ENCODE assay signal across 19 cellular contexts in the genomic region with DNA sequence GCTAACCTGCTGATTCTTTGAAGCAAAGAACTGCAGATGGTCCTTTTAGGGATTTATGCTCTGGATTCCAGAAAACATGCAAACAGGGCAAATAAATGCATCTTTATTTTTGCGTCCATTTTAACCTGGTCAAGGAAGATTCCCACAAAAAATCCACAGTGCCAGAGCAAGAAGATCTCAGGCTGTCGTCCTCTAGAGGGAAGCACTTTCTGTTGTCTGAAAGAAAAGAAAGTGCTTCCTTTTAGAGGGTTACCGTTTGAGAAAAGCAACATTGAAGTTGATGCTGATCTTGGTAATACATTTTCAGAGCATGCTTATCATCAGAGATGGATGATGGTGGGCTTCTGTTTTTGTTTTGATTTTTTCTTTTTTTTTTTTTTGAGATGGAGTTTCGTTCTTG.
A peak's percentile ranks its signal among the peaks of the same experiment; 100 is the strongest.
DNase-seq lines count a peak whose midpoint lies in the region; ATAC-seq, FAIRE-seq and TF ChIP-seq lines count a peak whose summit lies in the region.
"Had no signal": no experiment of that assay in that cellular context is flagged by ENCODE, and none has a peak within 500 bp of the region (broad histone marks: within the 10 kb centered on the region; RNA-seq: fewer than 3 reads in every experiment).

No MANE protein-coding gene starts in this region.

- no peak overlapping the region for H3K23ac ChIP-seq in mesendoderm (ENCODE audit: low read length)

- H2AFZ ChIP-seq in GM23338 = no peak overlapping the region
- no peak overlapping the region for H2AFZ ChIP-seq in K562 (ENCODE audit: low read depth, low read length)

- H3K9me3 ChIP-seq in K562 (replicated peaks; ENCODE audit: control insufficient read depth, insufficient read depth, low read depth, low read length) = no peaks in the 10 kb centered on the region
- H3K9me3 ChIP-seq: BLaER1 treated with 17β-estradiol and CSF1 and Interleukin-3, amounts not matched to agents 10 nM and 100 nM had no signal

- no peak overlapping the region for H2BK120ac ChIP-seq in mesendoderm (ENCODE audit: low read depth, low read length)

- H3K4me3 ChIP-seq in GM23338 = no peak overlapping the region
- no peak overlapping the region for H3K4me3 ChIP-seq in LNCaP clone FGC (ENCODE audit: low read depth, low read length)
- no peak overlapping the region for H3K4me3 ChIP-seq in K562
- no peak overlapping the region for H3K4me3 ChIP-seq in mesendoderm (ENCODE audit: low read length)
- H3K4me3 ChIP-seq: BLaER1 treated with 17β-estradiol and CSF1 and Interleukin-3, amounts not matched to agents 10 nM and 100 nM had no signal

- no peak overlapping the region for H3K56ac ChIP-seq in mesendoderm (ENCODE audit: low read length)

- no peaks in the 10 kb centered on the region for H3K79me1 ChIP-seq in mesendoderm (ENCODE audit: low read length)

- H3K4me2 ChIP-seq in GM23338 (no peak overlapping the region), K562 (ENCODE audit: insufficient read depth, low read length) (no peak overlapping the region), mesendoderm (ENCODE audit: low read length) (no peak overlapping the region)
- H3K4me2 ChIP-seq: BLaER1 treated with 17β-estradiol and CSF1 and Interleukin-3, amounts not matched to agents 10 nM and 100 nM had no signal

- H3K9me3 Mint-ChIP-seq in GM23338 = no peaks in the 10 kb centered on the region
- H3K9me3 Mint-ChIP-seq: CD8-positive, alpha-beta T cell had no signal

- H3K4ac ChIP-seq in mesendoderm (ENCODE audit: low read depth, low read length) = no peak overlapping the region

- H3K36me3 ChIP-seq in GM23338 (ENCODE audit: insufficient read depth) (peaks cover 20% of the 10 kb centered on the region), K562 (ENCODE audit: control insufficient read depth, insufficient read depth, low read length) (no peaks in the 10 kb centered on the region), mesendoderm (ENCODE audit: control insufficient read depth, insufficient read depth, low read length) (no peaks in the 10 kb centered on the region)
- H3K36me3 ChIP-seq: BLaER1 treated with 17β-estradiol and CSF1 and Interleukin-3, amounts not matched to agents 10 nM and 100 nM had no signal

- no peak for TF ChIP-seq RAD21 in K562 (CRISPR knock-in tag; conservative IDR thresholded peaks at IDR 0.05 in 1 of 2, IDR thresholded peaks at IDR 0.05 in 1 of 2)

- BruUV-seq in K562 (replicated peaks; lab: Mats Ljungman, UMichigan) = no TSS peak

- intact Hi-C loops in K562 (cut with micrococcal nuclease) = no loop called here

- no peak overlapping the region for H3K4me3 Mint-ChIP-seq in GM23338
- H3K4me3 Mint-ChIP-seq: B cell; CD8-positive, alpha-beta T cell; IgD-negative memory B cell had no signal

- CTCF ChIA-PET in K562 (lab: Yijun Ruan, JAX; ENCODE audit: low intra/inter-chr PET ratio) = no interaction called here

- H3K4me1 Mint-ChIP-seq in GM23338 = peaks cover 8% of the 10 kb centered on the region; the same call in 2 of the 3 replicates
- H3K4me1 Mint-ChIP-seq: B cell, IgD-negative memory B cell had no signal

- no peak overlapping the region for H4K8ac ChIP-seq in mesendoderm (ENCODE audit: low read depth, low read length)

- peaks cover 11% of the 10 kb centered on the region for H3K27me3 Mint-ChIP-seq in GM23338 (ENCODE audit: insufficient read depth, low read depth, poor library complexity)
- H3K27me3 Mint-ChIP-seq: B cell, IgD-negative memory B cell had no signal

- no peak overlapping the region for H2BK15ac ChIP-seq in mesendoderm (replicated peaks; ENCODE audit: low read depth)

- no peak overlapping the region for H2AK5ac ChIP-seq in mesendoderm (ENCODE audit: low read length)

- H3K9me2 ChIP-seq in GM23338 (ENCODE audit: insufficient read depth) = no peaks in the 10 kb centered on the region

- peak; percentile 59 for FAIRE-seq in K562 (lab: Jason Lieb, UNC)
- FAIRE-seq: HTR-8/SVneo had no signal

- no peak for TF ChIP-seq POLR2A in K562 (conservative IDR thresholded peaks at IDR 0.05)

- H3K79me2 ChIP-seq in GM23338 (replicated peaks; ENCODE audit: insufficient read depth) = no peaks in the 10 kb centered on the region
- H3K79me2 ChIP-seq in K562 (ENCODE audit: control insufficient read depth, insufficient read depth, low read length) = no peaks in the 10 kb centered on the region
- H3K79me2 ChIP-seq in mesendoderm (ENCODE audit: control insufficient read depth, insufficient read depth, low read length) = no peaks in the 10 kb centered on the region

- peaks cover 3% of the 10 kb centered on the region; the same call in 2 of the 3 replicates for H3K36me3 Mint-ChIP-seq in GM23338 (ENCODE audit: low read depth)
- H3K36me3 Mint-ChIP-seq: CD8-positive, alpha-beta T cell; IgD-negative memory B cell had no signal

- TF ChIP-seq CTCF in GM23338 (conservative IDR thresholded peaks at IDR 0.05; ENCODE audit: low read depth in 2 of 2) (peak; percentile 36 to 45; a peak in 3 of 4 replicates), LNCaP clone FGC (IDR thresholded peaks at IDR 0.05; ENCODE audit: control insufficient read depth, extremely low read depth, insufficient read depth) (peak; percentile 32), K562 (IDR thresholded peaks at IDR 0.05 in 2 of 3, conservative IDR thresholded peaks at IDR 0.05 in 1 of 3; ENCODE audit: insufficient read depth in 2 of 3, low read depth in 1 of 3, low read length in 3 of 3) (no peak)

- 0 out of 2 replicates have a peak, but pooled peaks cover 7% of the 10 kb centered on the region for H3F3A ChIP-seq in GM23338 (replicated peaks; ENCODE audit: low read depth)

- in situ Hi-C loops in K562 (cut with MboI) = no loop called here

- H3K27ac ChIP-seq in GM23338 (ENCODE audit: low read depth) = no peak overlapping the region; the same call in 1 of the 2 replicates
- no peak overlapping the region for H3K27ac ChIP-seq in K562 (ENCODE audit: extremely low read depth, low read depth, low read length)
- no peak overlapping the region for H3K27ac ChIP-seq in mesendoderm (ENCODE audit: low read depth, low read length)
- H3K27ac ChIP-seq: BLaER1 treated with 17β-estradiol and CSF1 and Interleukin-3, amounts not matched to agents 10 nM and 100 nM; HL-60 had no signal

- H3K9ac ChIP-seq in K562 (ENCODE audit: insufficient read depth in 1 of 2, low read depth in 2 of 2, low read length in 2 of 2) (no peak overlapping the region), mesendoderm (ENCODE audit: low read length) (no peak overlapping the region)
- H3K9ac ChIP-seq: BLaER1 treated with 17β-estradiol and CSF1 and Interleukin-3, amounts not matched to agents 10 nM and 100 nM had no signal

- H4K5ac ChIP-seq in mesendoderm (ENCODE audit: low read length) = no peak overlapping the region

- H4K20me1 ChIP-seq in GM23338 (replicated peaks; ENCODE audit: insufficient read depth) = no peaks in the 10 kb centered on the region
- no peaks in the 10 kb centered on the region for H4K20me1 ChIP-seq in K562 (replicated peaks; ENCODE audit: control insufficient read depth, insufficient read depth, low read length)
- H4K20me1 ChIP-seq: BLaER1 treated with 17β-estradiol and CSF1 and Interleukin-3, amounts not matched to agents 10 nM and 100 nM had no signal

- no peak overlapping the region for H3K27ac Mint-ChIP-seq in GM23338
- H3K27ac Mint-ChIP-seq: B cell; CD8-positive, alpha-beta T cell; IgD-negative memory B cell had no signal

- no peaks in the 10 kb centered on the region for H3K9me1 ChIP-seq in K562 (ENCODE audit: control insufficient read depth, insufficient read depth, low read length)

- H3K27me3 ChIP-seq in GM23338 (ENCODE audit: insufficient read depth) (no peaks in the 10 kb centered on the region), K562 (ENCODE audit: control insufficient read depth in 2 of 2, insufficient read depth in 2 of 2, low read length in 2 of 2) (peaks cover 0 to 46% of the 10 kb centered on the region in 2 experiments; a peak in 3 of 5 replicates), mesendoderm (ENCODE audit: insufficient read depth, low read length, poor library complexity) (no peaks in the 10 kb centered on the region)
- H3K27me3 ChIP-seq: BLaER1 treated with 17β-estradiol and CSF1 and Interleukin-3, amounts not matched to agents 10 nM and 100 nM had no signal

- H3K4me1 ChIP-seq in GM23338 (ENCODE audit: insufficient read depth) (no peaks in the 10 kb centered on the region), K562 (replicated peaks in 1 of 2; ENCODE audit: control insufficient read depth in 2 of 2, insufficient read depth in 2 of 2, low read length in 2 of 2) (no peaks in the 10 kb centered on the region), mesendoderm (ENCODE audit: control insufficient read depth, low read depth, low read length) (no peaks in the 10 kb centered on the region)
- H3K4me1 ChIP-seq: BLaER1 treated with 17β-estradiol and CSF1 and Interleukin-3, amounts not matched to agents 10 nM and 100 nM had no signal

- H2BK5ac ChIP-seq in mesendoderm (ENCODE audit: low read length) = no peak overlapping the region

- POLR2A ChIA-PET in K562 (lab: Yijun Ruan, JAX) = no interaction called here

- 0% methylated on average over 4 of the region's 4 CpGs for WGBS in K562 (ENCODE audit: insufficient coverage, low coverage, missing lambda C conversion rate)
- no CpG with 5 or more reads among the region's 4 CpGs for WGBS in mesendoderm (ENCODE audit: extremely low coverage, insufficient coverage, low lambda C conversion rate)

- H3K18ac ChIP-seq in mesendoderm (ENCODE audit: low read length) = no peak overlapping the region

- no peak for TF ChIP-seq EP300 in K562 (IDR thresholded peaks at IDR 0.05; ENCODE audit: low read length)

- ATAC-seq in GM23338 (peak; percentile 38; the same call in 1 of the 3 replicates), K562 (no peak), HG03571 (IDR thresholded peaks at IDR 0.05; ENCODE audit: unreplicated experiment) (no peak)
- ATAC-seq: CD8-positive, alpha-beta T cell had no signal

- DNase-seq in GM23338 (ENCODE audit: low spot score) (peak; percentile 33), LNCaP clone FGC (ENCODE audit: low read depth) (no peak), K562 (ENCODE audit: extremely low read depth in 1 of 4, low spot score in 3 of 4) (no peak), mesendoderm (peak; percentile 20), A172 (ENCODE audit: low spot score) (no peak), ureter (ENCODE audit: low spot score) (no peak)
- DNase-seq: 8988T; Calu3; CD8-positive, alpha-beta T cell; DMS79 treated with DMSO at 0.1 percent for 48 hours; GF-D8; GOT3; HCEC 1CT had no signal

TF ChIP-seq in GM23338, 12 proteins besides CTCF, POLR2A, EP300 and RAD21 (continues in another document):
- TF ChIP-seq EZH2 (IDR thresholded peaks at IDR 0.05; ENCODE audit: low read depth, unreplicated experiment) = no peak
- TF ChIP-seq STAT1 (IDR thresholded peaks at IDR 0.05; ENCODE audit: unreplicated experiment) = no peak
- TF ChIP-seq POLR2AphosphoS5 (IDR thresholded peaks at IDR 0.05; ENCODE audit: low read depth) = no peak

TF ChIP-seq in K562, 482 proteins besides CTCF, POLR2A, EP300 and RAD21 (continues in another document):
- no peak for TF ChIP-seq HCFC1 (IDR thresholded peaks at IDR 0.05; ENCODE audit: low read depth, low read length)
- no peak for TF ChIP-seq PYGO2 (tag; IDR thresholded peaks at IDR 0.05)
- TF ChIP-seq NR4A1 (CRISPR knock-in tag; IDR thresholded peaks at IDR 0.05) = no peak
- TF ChIP-seq NR4A1 (tag; IDR thresholded peaks at IDR 0.05) = no peak

Comparison
In these comparisons a context has a peak if more than half of its experiments do, and no peak if none do; other contexts are left out.
1. DNase-seq: peak in GM23338 (single experiment) and mesendoderm (single experiment); none in LNCaP clone FGC (single experiment), K562 (0 of 4), A172 (single experiment) and ureter (single experiment).
2. CTCF ChIP-seq: peak in GM23338 (2 of 2) and LNCaP clone FGC (single experiment); none in K562 (0 of 3).